Comparison of ENCODE assay signal across 8 cellular contexts in the genomic region with DNA sequence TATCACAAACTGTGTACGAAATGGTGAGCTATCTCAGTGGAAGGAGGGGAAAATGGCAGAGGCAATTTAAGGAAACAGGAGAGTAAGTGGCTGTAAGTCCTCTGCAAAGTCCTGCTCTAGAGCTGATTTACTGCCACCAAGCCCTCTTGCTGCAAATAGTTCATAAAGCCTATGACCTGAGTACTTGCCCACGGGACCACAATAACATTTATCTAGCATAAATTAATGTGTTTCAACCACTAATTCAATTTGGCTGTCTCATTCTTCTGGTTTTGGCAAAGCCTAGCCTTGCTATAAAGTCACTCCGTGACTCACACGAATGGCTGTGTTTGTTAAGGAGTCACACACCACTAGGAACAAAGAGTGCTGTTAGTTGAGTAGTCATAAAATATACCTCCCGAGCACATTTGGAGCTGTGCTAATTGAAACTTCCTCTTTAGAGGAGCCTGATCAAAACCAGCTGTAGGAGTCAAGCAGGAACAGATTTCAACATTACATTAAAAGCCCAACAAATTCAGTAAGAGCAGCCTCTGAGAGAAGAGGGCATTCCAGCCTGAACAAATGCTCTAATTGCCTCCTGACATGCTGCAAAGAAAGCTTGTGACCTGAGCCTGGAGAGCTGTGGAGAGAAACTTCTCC.
DNase-seq lines count a peak whose midpoint lies in the region; ATAC-seq and TF ChIP-seq lines count a peak whose summit lies in the region.

No MANE protein-coding gene starts in this region.

- ATAC-seq in RWPE2 (ENCODE audit: low read depth) (peak; percentile 85), HG03354 (IDR thresholded peaks at IDR 0.05; ENCODE audit: poor library complexity, severe bottlenecking, unreplicated experiment) (no peak), HG03135 (IDR thresholded peaks at IDR 0.05; ENCODE audit: unreplicated experiment) (no peak)

- DNase-seq in BE2C = peak; percentile 74
- peak; percentile 87 to 91 for DNase-seq in Kasumi-1 (lab: John Stamatoyannopoulos, UW)
- peak; percentile 75 for DNase-seq in RWPE2 (ENCODE audit: low spot score)
- peak; percentile 100 for DNase-seq in fibroblast of lung (ENCODE audit: low read depth in 2 of 2)
- no peak for DNase-seq in stimulated activated CD4-positive, alpha-beta T cell treated with anti-CD3 and anti-CD28 coated beads, Interleukin-4, amount 100 ng/mL, for 24 hours

- H3K4me1 ChIP-seq in BE2C = peaks cover 53% of the 10 kb centered on the region
- H3K4me1 ChIP-seq in RWPE2 (ENCODE audit: insufficient read depth, poor library complexity, severe bottlenecking) = peaks cover 37% of the 10 kb centered on the region
- H3K4me1 ChIP-seq in fibroblast of lung (ENCODE audit: control insufficient read depth, extremely low read depth, insufficient read depth, low read length) = peaks cover 18% of the 10 kb centered on the region
- H3K4me1 ChIP-seq in neuron (ENCODE audit: insufficient read depth, low read length) = peaks cover 32% of the 10 kb centered on the region

- H3K9ac ChIP-seq in fibroblast of lung (ENCODE audit: insufficient read depth, low read length) = no peak overlapping the region

- no peaks in the 10 kb centered on the region for H4K20me1 ChIP-seq in fibroblast of lung (ENCODE audit: control insufficient read depth, extremely low read depth, insufficient read depth, low read length)

- H3K79me2 ChIP-seq in fibroblast of lung (ENCODE audit: control insufficient read depth, insufficient read depth, low read length) = no peaks in the 10 kb centered on the region

- H3K4me2 ChIP-seq in fibroblast of lung (ENCODE audit: extremely low read depth, insufficient read depth, low read length) = peak overlapping the region; percentile 70

- no peak overlapping the region for H2AFZ ChIP-seq in fibroblast of lung (ENCODE audit: low read length)
- peak overlapping the region; percentile 89 for H2AFZ ChIP-seq in neuron (ENCODE audit: low read depth, low read length)

- H3K36me3 ChIP-seq in BE2C = no peaks in the 10 kb centered on the region
- H3K36me3 ChIP-seq in RWPE2 (ENCODE audit: low read depth) = no peaks in the 10 kb centered on the region
- H3K36me3 ChIP-seq in fibroblast of lung (ENCODE audit: control insufficient read depth, insufficient read depth, low read length) = no peaks in the 10 kb centered on the region
- no peaks in the 10 kb centered on the region for H3K36me3 ChIP-seq in neuron (ENCODE audit: insufficient read depth, low read length)

- H3K4me3 ChIP-seq in BE2C (ENCODE audit: low read depth, low read length) = peak overlapping the region; percentile 26
- H3K4me3 ChIP-seq in RWPE2 (ENCODE audit: severe bottlenecking) = no peak overlapping the region
- H3K4me3 ChIP-seq in fibroblast of lung (replicated peaks in 1 of 4; ENCODE audit: control extremely low read depth in 1 of 4, insufficient read depth in 1 of 4, low read depth in 3 of 4, low read length in 4 of 4) = peak overlapping the region in 1 of 4 experiments; percentile 8
- H3K4me3 ChIP-seq in neuron (ENCODE audit: low read length) = no peak overlapping the region

- H3K9me3 ChIP-seq in BE2C (no peaks in the 10 kb centered on the region), RWPE2 (ENCODE audit: severe bottlenecking) (no peaks in the 10 kb centered on the region), fibroblast of lung (ENCODE audit: control insufficient read depth, insufficient read depth, low read depth, low read length) (no peaks in the 10 kb centered on the region), neuron (ENCODE audit: low read length) (no peaks in the 10 kb centered on the region)

- no peaks in the 10 kb centered on the region for H3K27me3 ChIP-seq in BE2C
- no peaks in the 10 kb centered on the region for H3K27me3 ChIP-seq in RWPE2 (ENCODE audit: insufficient read depth, poor library complexity, severe bottlenecking)
- no peaks in the 10 kb centered on the region for H3K27me3 ChIP-seq in fibroblast of lung (ENCODE audit: control insufficient read depth, insufficient read depth, low read length)
- no peaks in the 10 kb centered on the region for H3K27me3 ChIP-seq in neuron (ENCODE audit: insufficient read depth, low read length)

- TF ChIP-seq CTCF in BE2C (IDR thresholded peaks at IDR 0.05; ENCODE audit: low read depth, low read length) (no peak), RWPE2 (IDR thresholded peaks at IDR 0.05; ENCODE audit: poor library complexity, severe bottlenecking) (no peak), fibroblast of lung (conservative IDR thresholded peaks at IDR 0.05 in 1 of 2, IDR thresholded peaks at IDR 0.05 in 1 of 2; ENCODE audit: low read depth in 1 of 2, low read length in 2 of 2) (no peak)

- H3K27ac ChIP-seq in RWPE2 (ENCODE audit: poor library complexity, severe bottlenecking) = peak overlapping the region; percentile 100
- H3K27ac ChIP-seq in fibroblast of lung (ENCODE audit: insufficient read depth, low read length) = peak overlapping the region; percentile 83
